7 cellular contexts compared by ENCODE assay signal in the genomic region with DNA sequence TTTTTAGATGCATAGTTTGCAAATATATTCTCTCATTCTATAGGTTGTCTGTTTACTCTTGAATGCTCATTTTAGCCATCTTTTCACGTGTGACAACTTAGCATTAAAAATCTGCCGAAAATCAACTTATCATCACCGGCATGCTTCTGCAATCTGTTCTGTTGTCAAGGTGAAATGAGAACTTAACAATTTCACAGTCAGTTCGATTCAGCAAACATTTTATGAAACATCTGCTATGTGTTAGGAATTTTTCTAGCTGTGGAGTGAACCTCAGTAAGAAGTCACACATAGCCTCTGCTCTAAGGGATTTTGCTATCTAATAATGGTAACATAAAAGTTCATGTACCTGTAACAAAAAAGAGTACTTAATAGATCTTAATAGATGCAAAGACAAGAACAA.
"Had no signal": no experiment of that assay in that cellular context is flagged by ENCODE, and none has a peak within 500 bp of the region (broad histone marks: within the 10 kb centered on the region; RNA-seq: fewer than 3 reads in every experiment).

No MANE protein-coding gene starts in this region.

- H3K27ac ChIP-seq: HL-60, KMS-11 had no signal

- FAIRE-seq: HTR-8/SVneo, K562 had no signal

- H3K4me2 ChIP-seq: KMS-11 had no signal

- DNase-seq: IMR-90, KBM-7, KG1 had no signal

- ATAC-seq: K562 had no signal

- H3K4me3 ChIP-seq: K562 had no signal

- H3K9ac ChIP-seq: KMS-11 had no signal
